In genomic region chr6:34600101-34600500, GRCh38 we compare ENCODE assay signal across 21 cellular contexts. TPM values are rescaled to one million over a fixed set of nuclear protein-coding genes. Genes with fewer than 3 reads are reported as not detected.
A peak's percentile ranks its signal among the peaks of the same experiment; 100 is the strongest.
DNase-seq lines count a peak whose midpoint lies in the region; ATAC-seq and TF ChIP-seq lines count a peak whose summit lies in the region.
"Had no signal": no experiment of that assay in that cellular context is flagged by ENCODE, and none has a peak within 500 bp of the region (broad histone marks: within the 10 kb centered on the region; RNA-seq: fewer than 3 reads in every experiment).

No MANE protein-coding gene starts in this region.

- H3K36me3 Mint-ChIP-seq in endothelial cell (ENCODE audit: low read depth, unreplicated experiment), result peaks cover 3% of the 10 kb centered on the region

- no peak overlapping the region for H3K4me2 ChIP-seq in smooth muscle cell

- H3K27ac Mint-ChIP-seq in endothelial cell (ENCODE audit: unreplicated experiment), result peak overlapping the region; percentile 25
- H3K27ac Mint-ChIP-seq: HFFc6 had no signal

- H3F3A ChIP-seq in smooth muscle cell (ENCODE audit: low read depth), result no peaks in the 10 kb centered on the region

- H4K20me1 ChIP-seq in smooth muscle cell (ENCODE audit: low read depth), result peaks cover 99% of the 10 kb centered on the region

- ATAC-seq in Right ventricle myocardium inferior (peak; percentile 33), right cardiac atrium (peak; percentile 21 to 47), HG02610 (IDR thresholded peaks at IDR 0.05; ENCODE audit: unreplicated experiment) (no peak)

- intact Hi-C loops in Right ventricle myocardium inferior (cut with DNase I) (loop anchor here (5.0 to 10.0 kb wide), 2 partner anchors 53 to 405 kb away; no protein-coding TSS in a partner anchor), cardiac septum (cut with DNase I) (no loop called here), right cardiac atrium (cut with DNase I) (loop anchor here in 3 of 4 donors (5.0 to 10.0 kb wide), 4 partner anchors 68 to 405 kb away; partner anchors contain the start of genes PACSIN1 (in 3 of the 3) and RPS10 (in 1 of the 3)), testis (cut with DNase I; ENCODE audit: low total_unique reads) (no loop called here)

- H3K4me1 ChIP-seq in right cardiac atrium (ENCODE audit: control insufficient read depth, insufficient read depth, low read length) (peaks cover 18% of the 10 kb centered on the region), testis (peaks cover 54% of the 10 kb centered on the region), smooth muscle cell (ENCODE audit: low read depth) (no peaks in the 10 kb centered on the region)

- H3K79me2 ChIP-seq in smooth muscle cell (ENCODE audit: low read depth), result peaks cover 24% of the 10 kb centered on the region

- H3K9me3 ChIP-seq in right cardiac atrium (ENCODE audit: control insufficient read depth, low read length), result no peaks in the 10 kb centered on the region
- H3K9me3 ChIP-seq in testis, result no peaks in the 10 kb centered on the region
- H3K9me3 ChIP-seq in smooth muscle cell (replicated peaks; ENCODE audit: low read depth), result no peaks in the 10 kb centered on the region
- H3K9me3 ChIP-seq: MG63 had no signal

- WGBS in right cardiac atrium, result 66% methylated on average over 5 of the region's 5 CpGs
- WGBS in testis, 2 donors, result 45 to 50% methylated on average over 5 of the region's 5 CpGs
- WGBS in smooth muscle cell (ENCODE audit: low lambda C conversion rate), result 94% methylated on average over 5 of the region's 5 CpGs

- TF ChIP-seq CTCF in endothelial cell (IDR thresholded peaks at IDR 0.05; ENCODE audit: unreplicated experiment), result no peak
- no peak for TF ChIP-seq CTCF in testis (IDR thresholded peaks at IDR 0.05)
- TF ChIP-seq CTCF in smooth muscle cell (IDR thresholded peaks at IDR 0.05; ENCODE audit: borderline replicate concordance, insufficient read depth, poor library complexity, severe bottlenecking), result no peak

- H2AFZ ChIP-seq in smooth muscle cell (ENCODE audit: low read depth), result no peak overlapping the region

- TF ChIP-seq POLR2A in testis (IDR thresholded peaks at IDR 0.05), result no peak

- H3K27me3 ChIP-seq in right cardiac atrium (ENCODE audit: control insufficient read depth, insufficient read depth) (no peaks in the 10 kb centered on the region), testis (no peaks in the 10 kb centered on the region), smooth muscle cell (ENCODE audit: low read depth) (no peaks in the 10 kb centered on the region)
- H3K27me3 ChIP-seq: MG63 had no signal

- H3K27ac ChIP-seq in right cardiac atrium (ENCODE audit: low read length) (peak overlapping the region; percentile 66), testis (peak overlapping the region; percentile 63 to 79), smooth muscle cell (ENCODE audit: low read depth) (no peak overlapping the region)

- H3K36me3 ChIP-seq in testis (ENCODE audit: low read depth, missing control alignments), result no peaks in the 10 kb centered on the region
- no peaks in the 10 kb centered on the region for H3K36me3 ChIP-seq in smooth muscle cell (ENCODE audit: low read depth)
- H3K36me3 ChIP-seq: MG63 had no signal

- no peak for DNase-seq in Right ventricle myocardium inferior (ENCODE audit: missing footprints)
- no peak for DNase-seq in cardiac septum (ENCODE audit: low spot score)
- DNase-seq in endothelial cell (ENCODE audit: low spot score), result no peak
- peak in 1 of 3 donors; percentile 77 for DNase-seq in right cardiac atrium
- peak; percentile 82 for DNase-seq in testis
- no peak for DNase-seq in smooth muscle cell (lab: John Stamatoyannopoulos, UW; ENCODE audit: unreplicated experiment)
- no peak for DNase-seq in NCI-H82 (lab: John Stamatoyannopoulos, UW)
- DNase-seq: COR-L47, DMS153, HFFc6, IMR-90, Karpas-422, MG63, NCI-H1092, NCI-H146, NCI-H2081, NCI-H510A had no signal

- H3K4me3 Mint-ChIP-seq in endothelial cell (ENCODE audit: unreplicated experiment), result no peak overlapping the region
- H3K4me3 Mint-ChIP-seq: CD14-positive monocyte, HFFc6 had no signal

- no peak overlapping the region for H3K9ac ChIP-seq in smooth muscle cell (ENCODE audit: low read depth)

- H3K4me1 Mint-ChIP-seq in endothelial cell (ENCODE audit: unreplicated experiment), result peaks cover 7% of the 10 kb centered on the region

- H3K9me3 Mint-ChIP-seq in endothelial cell (ENCODE audit: unreplicated experiment), result no peaks in the 10 kb centered on the region
- H3K9me3 Mint-ChIP-seq: HFFc6 had no signal

- H3K27me3 Mint-ChIP-seq in endothelial cell (ENCODE audit: unreplicated experiment), result peaks cover 5% of the 10 kb centered on the region

- H3K4me3 ChIP-seq in right cardiac atrium (ENCODE audit: low read length), result no peak overlapping the region
- H3K4me3 ChIP-seq in testis, result no peak overlapping the region
- no peak overlapping the region for H3K4me3 ChIP-seq in smooth muscle cell
- H3K4me3 ChIP-seq: MG63 had no signal

RNA-seq across cellular contexts. Expression of gene SPDEF, which starts 44.0 kb away (rescaled TPM):
- total RNA-seq in Right ventricle myocardium inferior, result not detected
- total RNA-seq in cardiac septum, result 0.19 TPM
- not detected for total RNA-seq in endothelial cell (ENCODE audit: unreplicated experiment)
- total RNA-seq in right cardiac atrium, result under 1 TPM in 2 of 4 donors, not detected in 2; 0.11 to 0.17 TPM
- 0.14 TPM for polyA plus RNA-seq in right cardiac atrium
- total RNA-seq in testis, result under 1 TPM; 0.47 to 0.62 TPM
- 0.33 TPM for polyA plus RNA-seq in testis (ENCODE audit: insufficient read depth, low read depth, low replicate concordance)
- total RNA-seq in smooth muscle cell, result not detected in 2 replicates
- 0.16 and 0.21 TPM in 2 replicates for polyA plus RNA-seq in smooth muscle cell
- total RNA-seq: A673, H4, HFFc6, IMR-90 had no signal
- polyA plus RNA-seq: CD14-positive monocyte had no signal

Comparison
In these comparisons a context has a peak if more than half of its experiments do, and no peak if none do; other contexts are left out.
1. intact Hi-C loops: an anchor here in Right ventricle myocardium inferior (5.0 to 10.0 kb wide) and right cardiac atrium (5.0 to 10.0 kb wide); none called in cardiac septum and testis.